Comparison of ENCODE assay signal across 2 cellular contexts in the genomic region with DNA sequence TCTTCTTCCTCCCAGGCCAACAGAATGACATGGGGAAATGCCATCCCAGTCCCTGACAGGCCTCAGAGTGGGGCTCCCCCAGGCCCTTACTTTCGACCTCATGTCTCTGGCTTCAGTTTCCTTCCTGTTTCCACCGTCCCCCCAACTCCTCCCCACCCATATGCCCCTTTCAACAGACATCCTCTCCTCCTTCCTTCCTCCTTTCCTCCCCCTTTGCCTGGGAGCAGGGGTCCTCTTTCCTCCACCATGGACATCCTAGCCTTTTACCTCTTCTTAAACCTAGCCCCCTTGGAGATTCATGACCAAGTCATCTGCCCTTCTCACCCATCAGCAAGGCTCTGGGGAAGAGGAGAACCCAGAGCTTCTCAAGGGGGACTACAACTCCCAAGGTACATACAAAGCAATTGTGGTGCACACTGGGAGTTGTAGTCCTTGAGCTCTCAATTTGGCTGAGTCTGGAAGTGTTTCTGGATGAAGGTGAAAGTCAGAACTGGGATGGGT.
TF ChIP-seq lines count a peak whose summit lies in the region.

No MANE protein-coding gene starts in this region.

TF ChIP-seq in HepG2, 621 proteins besides CTCF, POLR2A, EP300 and RAD21:
- TF ChIP-seq GABPB1 (CRISPR knock-in tag; IDR thresholded peaks at IDR 0.05), result peak; percentile 13; the same call in 1 of the 2 replicates
- TF ChIP-seq THAP11 (CRISPR knock-in tag; IDR thresholded peaks at IDR 0.05), result peak; percentile 96
- no peak for TF ChIP-seq ZNF101 (CRISPR knock-in tag; IDR thresholded peaks at IDR 0.05; ENCODE audit: borderline replicate concordance, low read depth)
- TF ChIP-seq GABPA (IDR thresholded peaks at IDR 0.05; ENCODE audit: low read depth, low read length), result no peak
- TF ChIP-seq GABPA (CRISPR knock-in tag; IDR thresholded peaks at IDR 0.05; ENCODE audit: low read depth), result peak; percentile 60
- peak; percentile 72 for TF ChIP-seq HCFC1 (IDR thresholded peaks at IDR 0.05; ENCODE audit: low read depth, low read length)
- no peak for TF ChIP-seq ZNF883 (CRISPR knock-in tag; IDR thresholded peaks at IDR 0.05; ENCODE audit: not compliant biosample characterization)
- TF ChIP-seq SUZ12 (IDR thresholded peaks at IDR 0.05; ENCODE audit: low read depth, low read length), result peak; percentile 33; the same call in 1 of the 2 replicates
- peak; percentile 23; the same call in 1 of the 2 replicates for TF ChIP-seq NR2C2 (CRISPR knock-in tag; IDR thresholded peaks at IDR 0.05; ENCODE audit: borderline replicate concordance)
- peak; percentile 72; the same call in 1 of the 2 replicates for TF ChIP-seq CREM (IDR thresholded peaks at IDR 0.05)
- TF ChIP-seq CREM (CRISPR knock-in tag; IDR thresholded peaks at IDR 0.05), result no peak
- peak; percentile 89 for TF ChIP-seq ZNF143 (CRISPR knock-in tag; IDR thresholded peaks at IDR 0.05)
- TF ChIP-seq YY1 (IDR thresholded peaks at IDR 0.05; ENCODE audit: insufficient read depth, insufficient replicate concordance, low read depth, low read length), result no peak

TF ChIP-seq in SK-N-SH treated with all-trans-retinoic acid at 6 μM for 48 hours, 23 proteins besides CTCF, POLR2A, EP300 and RAD21:
- TF ChIP-seq ZNF70 (CRISPR knock-in tag; IDR thresholded peaks at IDR 0.05), result no peak
- TF ChIP-seq, protein P1, sequence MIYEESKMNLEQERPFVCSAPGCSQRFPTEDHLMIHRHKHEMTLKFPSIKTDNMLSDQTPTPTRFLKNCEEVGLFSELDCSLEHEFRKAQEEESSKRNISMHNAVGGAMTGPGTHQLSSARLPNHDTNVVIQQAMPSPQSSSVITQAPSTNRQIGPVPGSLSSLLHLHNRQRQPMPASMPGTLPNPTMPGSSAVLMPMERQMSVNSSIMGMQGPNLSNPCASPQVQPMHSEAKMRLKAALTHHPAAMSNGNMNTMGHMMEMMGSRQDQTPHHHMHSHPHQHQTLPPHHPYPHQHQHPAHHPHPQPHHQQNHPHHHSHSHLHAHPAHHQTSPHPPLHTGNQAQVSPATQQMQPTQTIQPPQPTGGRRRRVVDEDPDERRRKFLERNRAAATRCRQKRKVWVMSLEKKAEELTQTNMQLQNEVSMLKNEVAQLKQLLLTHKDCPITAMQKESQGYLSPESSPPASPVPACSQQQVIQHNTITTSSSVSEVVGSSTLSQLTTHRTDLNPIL (CRISPR knock-in tag; IDR thresholded peaks at IDR 0.05; ENCODE audit: low read depth), result no peak
- TF ChIP-seq BACH2 (CRISPR knock-in tag; IDR thresholded peaks at IDR 0.05; ENCODE audit: borderline replicate concordance), result no peak
- TF ChIP-seq, protein P2, sequence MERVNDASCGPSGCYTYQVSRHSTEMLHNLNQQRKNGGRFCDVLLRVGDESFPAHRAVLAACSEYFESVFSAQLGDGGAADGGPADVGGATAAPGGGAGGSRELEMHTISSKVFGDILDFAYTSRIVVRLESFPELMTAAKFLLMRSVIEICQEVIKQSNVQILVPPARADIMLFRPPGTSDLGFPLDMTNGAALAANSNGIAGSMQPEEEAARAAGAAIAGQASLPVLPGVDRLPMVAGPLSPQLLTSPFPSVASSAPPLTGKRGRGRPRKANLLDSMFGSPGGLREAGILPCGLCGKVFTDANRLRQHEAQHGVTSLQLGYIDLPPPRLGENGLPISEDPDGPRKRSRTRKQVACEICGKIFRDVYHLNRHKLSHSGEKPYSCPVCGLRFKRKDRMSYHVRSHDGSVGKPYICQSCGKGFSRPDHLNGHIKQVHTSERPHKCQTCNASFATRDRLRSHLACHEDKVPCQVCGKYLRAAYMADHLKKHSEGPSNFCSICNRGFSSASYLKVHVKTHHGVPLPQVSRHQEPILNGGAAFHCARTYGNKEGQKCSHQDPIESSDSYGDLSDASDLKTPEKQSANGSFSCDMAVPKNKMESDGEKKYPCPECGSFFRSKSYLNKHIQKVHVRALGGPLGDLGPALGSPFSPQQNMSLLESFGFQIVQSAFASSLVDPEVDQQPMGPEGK (CRISPR knock-in tag; IDR thresholded peaks at IDR 0.05; ENCODE audit: borderline replicate concordance), result no peak
- no peak for TF ChIP-seq GLIS3 (CRISPR knock-in tag; IDR thresholded peaks at IDR 0.05)
- TF ChIP-seq, protein P3, sequence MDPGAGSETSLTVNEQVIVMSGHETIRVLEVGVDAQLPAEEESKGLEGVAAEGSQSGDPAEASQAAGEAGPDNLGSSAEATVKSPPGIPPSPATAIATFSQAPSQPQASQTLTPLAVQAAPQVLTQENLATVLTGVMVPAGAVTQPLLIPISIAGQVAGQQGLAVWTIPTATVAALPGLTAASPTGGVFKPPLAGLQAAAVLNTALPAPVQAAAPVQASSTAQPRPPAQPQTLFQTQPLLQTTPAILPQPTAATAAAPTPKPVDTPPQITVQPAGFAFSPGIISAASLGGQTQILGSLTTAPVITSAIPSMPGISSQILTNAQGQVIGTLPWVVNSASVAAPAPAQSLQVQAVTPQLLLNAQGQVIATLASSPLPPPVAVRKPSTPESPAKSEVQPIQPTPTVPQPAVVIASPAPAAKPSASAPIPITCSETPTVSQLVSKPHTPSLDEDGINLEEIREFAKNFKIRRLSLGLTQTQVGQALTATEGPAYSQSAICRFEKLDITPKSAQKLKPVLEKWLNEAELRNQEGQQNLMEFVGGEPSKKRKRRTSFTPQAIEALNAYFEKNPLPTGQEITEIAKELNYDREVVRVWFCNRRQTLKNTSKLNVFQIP (CRISPR knock-in tag; IDR thresholded peaks at IDR 0.05; ENCODE audit: borderline replicate concordance, low read depth), result no peak
- no peak for TF ChIP-seq ARNTL (CRISPR knock-in tag; IDR thresholded peaks at IDR 0.05; ENCODE audit: borderline replicate concordance, low read depth)
- TF ChIP-seq, protein P4, sequence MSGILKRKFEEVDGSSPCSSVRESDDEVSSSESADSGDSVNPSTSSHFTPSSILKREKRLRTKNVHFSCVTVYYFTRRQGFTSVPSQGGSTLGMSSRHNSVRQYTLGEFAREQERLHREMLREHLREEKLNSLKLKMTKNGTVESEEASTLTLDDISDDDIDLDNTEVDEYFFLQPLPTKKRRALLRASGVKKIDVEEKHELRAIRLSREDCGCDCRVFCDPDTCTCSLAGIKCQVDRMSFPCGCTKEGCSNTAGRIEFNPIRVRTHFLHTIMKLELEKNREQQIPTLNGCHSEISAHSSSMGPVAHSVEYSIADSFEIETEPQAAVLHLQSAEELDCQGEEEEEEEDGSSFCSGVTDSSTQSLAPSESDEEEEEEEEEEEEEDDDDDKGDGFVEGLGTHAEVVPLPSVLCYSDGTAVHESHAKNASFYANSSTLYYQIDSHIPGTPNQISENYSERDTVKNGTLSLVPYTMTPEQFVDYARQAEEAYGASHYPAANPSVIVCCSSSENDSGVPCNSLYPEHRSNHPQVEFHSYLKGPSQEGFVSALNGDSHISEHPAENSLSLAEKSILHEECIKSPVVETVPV (CRISPR knock-in tag; IDR thresholded peaks at IDR 0.05), result no peak
